ENCODE assay signal across 20 cellular contexts in genomic region chr2:152372438-152372984, GRCh38.
"Had no signal": no experiment of that assay in that cellular context is flagged by ENCODE, and none has a peak within 500 bp of the region (broad histone marks: within the 10 kb centered on the region; RNA-seq: fewer than 3 reads in every experiment).

No MANE protein-coding gene starts in this region.

- H3K27ac ChIP-seq: neutrophil, ovary, prostate gland, tibial artery had no signal

- H3K4me1 Mint-ChIP-seq: activated naive CD4-positive, alpha-beta T cell treated with anti-CD3 and anti-CD28 coated beads, Interleukin-2, amount 50 U/mL, for 24 hours; memory B cell had no signal

- H3K36me3 Mint-ChIP-seq: activated naive CD4-positive, alpha-beta T cell treated with anti-CD3 and anti-CD28 coated beads, Interleukin-2, amount 50 U/mL, for 24 hours; memory B cell; natural killer cell treated with Interleukin-12 subunit alpha and Interleukin-12 subunit beta and Interleukin-15 and Interleukin-18, amount 100 ng/mL, for 72 hours; WTC11 had no signal

- FAIRE-seq: islet of Langerhans had no signal

- H3K36me3 ChIP-seq: neutrophil, ovary, prostate gland, tibial artery had no signal

- ATAC-seq: left cardiac atrium; natural killer cell treated with Interleukin-12 subunit alpha and Interleukin-12 subunit beta and Interleukin-15 and Interleukin-18, amount 100 ng/mL, for 72 hours; WTC11 had no signal

- H3K27me3 Mint-ChIP-seq: brain; dendritic cell treated with granulocyte-macrophage colony-stimulating factor and Interleukin-4, amounts not matched to agents 40 ng/mL and 50 ng/mL, for 4 days had no signal

- H3K4me3 Mint-ChIP-seq: activated naive CD4-positive, alpha-beta T cell treated with anti-CD3 and anti-CD28 coated beads, Interleukin-2, amount 50 U/mL, for 24 hours; brain; dendritic cell treated with granulocyte-macrophage colony-stimulating factor and Interleukin-4, amounts not matched to agents 40 ng/mL and 50 ng/mL, for 4 days; memory B cell; natural killer cell treated with Interleukin-12 subunit alpha and Interleukin-12 subunit beta and Interleukin-15 and Interleukin-18, amount 100 ng/mL, for 72 hours; WTC11 had no signal

- H3K27ac Mint-ChIP-seq: activated naive CD4-positive, alpha-beta T cell treated with anti-CD3 and anti-CD28 coated beads, Interleukin-2, amount 50 U/mL, for 24 hours; brain; dendritic cell treated with granulocyte-macrophage colony-stimulating factor and Interleukin-4, amounts not matched to agents 40 ng/mL and 50 ng/mL, for 4 days; memory B cell; natural killer cell treated with Interleukin-12 subunit alpha and Interleukin-12 subunit beta and Interleukin-15 and Interleukin-18, amount 100 ng/mL, for 72 hours; WTC11 had no signal

- H3K4me1 ChIP-seq: prostate gland had no signal

- DNase-seq: activated gamma-delta T cell treated with Interleukin-2 at 50 U/mL for 16 hours; activated T-cell treated with anti-CD3 and anti-CD28 coated beads, Interleukin-2, amount 50 U/mL, for 1 hour; aorta; effector CD8-positive, alpha-beta T cell; foreskin melanocyte; hypothalamus; left cardiac atrium; ovary; stimulated activated CD4-positive, alpha-beta T cell treated with anti-CD3 and anti-CD28 coated beads, Interleukin-4, amount 100 ng/mL, for 24 hours; stimulated activated naive CD4-positive, alpha-beta T cell treated with Interleukin-2 at 50 U/mL for 16 hours; tibial artery had no signal

- H3K4me3 ChIP-seq: ovary, prostate gland, tibial artery had no signal

- H3K9me3 Mint-ChIP-seq: activated naive CD4-positive, alpha-beta T cell treated with anti-CD3 and anti-CD28 coated beads, Interleukin-2, amount 50 U/mL, for 24 hours; dendritic cell treated with granulocyte-macrophage colony-stimulating factor and Interleukin-4, amounts not matched to agents 40 ng/mL and 50 ng/mL, for 4 days; memory B cell; natural killer cell treated with Interleukin-12 subunit alpha and Interleukin-12 subunit beta and Interleukin-15 and Interleukin-18, amount 100 ng/mL, for 72 hours; WTC11 had no signal

- H3K27me3 ChIP-seq: neutrophil, ovary, tibial artery had no signal

- H3K9me3 ChIP-seq: neutrophil, ovary, prostate gland, tibial artery had no signal
